ENCODE assay signal across 14 cellular contexts in the genomic region with DNA sequence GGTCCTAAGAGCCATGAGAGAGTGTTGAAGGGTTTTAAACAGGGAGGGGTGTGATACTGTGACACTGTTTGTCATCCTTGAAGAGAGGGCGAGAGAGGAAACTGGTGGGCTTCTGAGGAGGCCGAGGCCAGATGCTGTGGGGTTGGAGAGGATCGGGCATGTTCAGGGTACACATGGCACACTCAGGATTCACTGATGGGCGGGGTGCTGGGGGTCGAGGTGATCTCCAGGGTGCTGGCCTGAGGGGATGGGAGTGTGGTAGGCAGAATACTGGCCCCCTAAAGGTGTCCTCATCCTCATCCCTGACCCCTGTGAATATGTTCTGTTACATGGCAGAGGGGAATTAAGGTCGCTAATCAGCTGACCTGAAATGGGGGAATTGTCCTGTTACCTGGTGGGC. TPM values are rescaled to one million over a fixed set of nuclear protein-coding genes. Genes with fewer than 3 reads are reported as not detected.
A peak's percentile ranks its signal among the peaks of the same experiment; 100 is the strongest.
DNase-seq lines count a peak whose midpoint lies in the region; ATAC-seq lines count a peak whose summit lies in the region.
"Had no signal": no experiment of that assay in that cellular context is flagged by ENCODE, and none has a peak within 500 bp of the region (broad histone marks: within the 10 kb centered on the region; RNA-seq: fewer than 3 reads in every experiment).

No MANE protein-coding gene starts in this region.

- H3K9ac ChIP-seq in iPS-15b (ENCODE audit: low read depth, low read length), result peak overlapping the region; percentile 17

- H3K27ac Mint-ChIP-seq in T-helper 1 cell treated with Interleukin-12 subunit alpha and Interleukin-12 subunit beta and Interleukin-4 antibody, amounts not matched to agents 30 μg/mL and 1 μg/mL, for 36 hours, result peak overlapping the region; percentile 55
- H3K27ac Mint-ChIP-seq in activated CD4-positive, alpha-beta memory T cell treated with anti-CD3 and anti-CD28 coated beads for 36 hours, result peak overlapping the region; percentile 92
- peak overlapping the region; percentile 93 for H3K27ac Mint-ChIP-seq in stimulated activated effector memory CD8-positive, alpha-beta T cell treated with anti-CD3 and anti-CD28 coated beads, Interleukin-12 subunit alpha, Interleukin-12 subunit beta, amount 100 ng/mL, for 72 hours
- H3K27ac Mint-ChIP-seq: mesothelial cell of epicardium had no signal

- H3K4me3 ChIP-seq in iPS-15b (ENCODE audit: low read depth, low read length), result no peak overlapping the region
- H3K4me3 ChIP-seq: testis had no signal

- peaks cover 43% of the 10 kb centered on the region for H3K4me1 Mint-ChIP-seq in T-helper 1 cell treated with Interleukin-12 subunit alpha and Interleukin-12 subunit beta and Interleukin-4 antibody, amounts not matched to agents 30 μg/mL and 1 μg/mL, for 36 hours (ENCODE audit: low read depth)
- peaks cover 69% of the 10 kb centered on the region for H3K4me1 Mint-ChIP-seq in activated CD4-positive, alpha-beta memory T cell treated with anti-CD3 and anti-CD28 coated beads for 36 hours (ENCODE audit: low read depth)
- peaks cover 78% of the 10 kb centered on the region for H3K4me1 Mint-ChIP-seq in stimulated activated effector memory CD8-positive, alpha-beta T cell treated with anti-CD3 and anti-CD28 coated beads, Interleukin-12 subunit alpha, Interleukin-12 subunit beta, amount 100 ng/mL, for 72 hours

- DNase-seq in T-helper 1 cell (no peak), NCI-H2196 (lab: John Stamatoyannopoulos, UW; ENCODE audit: unreplicated experiment) (no peak)
- DNase-seq in activated CD4-positive, alpha-beta memory T cell treated with anti-CD3 and anti-CD28 coated beads for 36 hours, result no peak
- no peak for DNase-seq in stimulated activated effector memory CD8-positive, alpha-beta T cell treated with anti-CD3 and anti-CD28 coated beads, Interleukin-12 subunit alpha, Interleukin-12 subunit beta, amount 100 ng/mL, for 72 hours (ENCODE audit: low spot score in 2 of 2)
- DNase-seq: foreskin melanocyte; GDM1; OCI-M1; stimulated activated CD4-positive, alpha-beta T cell treated with anti-CD3 and anti-CD28 coated beads, Interleukin-15, amount 100 ng/mL, for 24 hours; testis had no signal

- no peaks in the 10 kb centered on the region for H3K36me3 ChIP-seq in iPS-15b (ENCODE audit: control insufficient read depth, insufficient read depth, low read length)

- ATAC-seq in stimulated activated effector memory CD8-positive, alpha-beta T cell treated with anti-CD3 and anti-CD28 coated beads, Interleukin-12 subunit alpha, Interleukin-12 subunit beta, amount 100 ng/mL, for 72 hours, result no peak
- ATAC-seq in GM21447 (IDR thresholded peaks at IDR 0.05; ENCODE audit: unreplicated experiment) (no peak), HG02938 (IDR thresholded peaks at IDR 0.05; ENCODE audit: unreplicated experiment) (no peak)

- peaks cover 15% of the 10 kb centered on the region for H3K4me1 ChIP-seq in iPS-15b (ENCODE audit: control insufficient read depth, insufficient read depth, low read length)

- CTCF ChIA-PET in activated CD4-positive, alpha-beta memory T cell treated with anti-CD3 and anti-CD28 coated beads for 36 hours (lab: Charles Lee), result interaction anchor here (1.4 to 3.4 kb wide), 3 partner anchors 10 to 33 kb away, joined by 3 to 22 read pairs (median 5); no protein-coding TSS in a partner anchor

- no peak overlapping the region for H3K4me3 Mint-ChIP-seq in T-helper 1 cell treated with Interleukin-12 subunit alpha and Interleukin-12 subunit beta and Interleukin-4 antibody, amounts not matched to agents 30 μg/mL and 1 μg/mL, for 36 hours
- no peak overlapping the region for H3K4me3 Mint-ChIP-seq in activated CD4-positive, alpha-beta memory T cell treated with anti-CD3 and anti-CD28 coated beads for 36 hours
- peak overlapping the region; percentile 69 for H3K4me3 Mint-ChIP-seq in stimulated activated effector memory CD8-positive, alpha-beta T cell treated with anti-CD3 and anti-CD28 coated beads, Interleukin-12 subunit alpha, Interleukin-12 subunit beta, amount 100 ng/mL, for 72 hours
- H3K4me3 Mint-ChIP-seq: mesothelial cell of epicardium had no signal

- no peaks in the 10 kb centered on the region for H3K9me3 Mint-ChIP-seq in T-helper 1 cell treated with Interleukin-12 subunit alpha and Interleukin-12 subunit beta and Interleukin-4 antibody, amounts not matched to agents 30 μg/mL and 1 μg/mL, for 36 hours
- H3K9me3 Mint-ChIP-seq in activated CD4-positive, alpha-beta memory T cell treated with anti-CD3 and anti-CD28 coated beads for 36 hours, result no peaks in the 10 kb centered on the region
- no peaks in the 10 kb centered on the region for H3K9me3 Mint-ChIP-seq in stimulated activated effector memory CD8-positive, alpha-beta T cell treated with anti-CD3 and anti-CD28 coated beads, Interleukin-12 subunit alpha, Interleukin-12 subunit beta, amount 100 ng/mL, for 72 hours
- H3K9me3 Mint-ChIP-seq: mesothelial cell of epicardium had no signal

- H3K27me3 Mint-ChIP-seq in T-helper 1 cell treated with Interleukin-12 subunit alpha and Interleukin-12 subunit beta and Interleukin-4 antibody, amounts not matched to agents 30 μg/mL and 1 μg/mL, for 36 hours (ENCODE audit: low read depth), result no peaks in the 10 kb centered on the region
- no peaks in the 10 kb centered on the region for H3K27me3 Mint-ChIP-seq in activated CD4-positive, alpha-beta memory T cell treated with anti-CD3 and anti-CD28 coated beads for 36 hours

- intact Hi-C loops in activated CD4-positive, alpha-beta memory T cell treated with anti-CD3 and anti-CD28 coated beads for 36 hours (cut with micrococcal nuclease), result no loop called here

- H3K36me3 Mint-ChIP-seq in T-helper 1 cell treated with Interleukin-12 subunit alpha and Interleukin-12 subunit beta and Interleukin-4 antibody, amounts not matched to agents 30 μg/mL and 1 μg/mL, for 36 hours (ENCODE audit: low read depth), result peaks cover 16% of the 10 kb centered on the region
- H3K36me3 Mint-ChIP-seq in activated CD4-positive, alpha-beta memory T cell treated with anti-CD3 and anti-CD28 coated beads for 36 hours, result peaks cover 4% of the 10 kb centered on the region
- peaks cover 75% of the 10 kb centered on the region for H3K36me3 Mint-ChIP-seq in stimulated activated effector memory CD8-positive, alpha-beta T cell treated with anti-CD3 and anti-CD28 coated beads, Interleukin-12 subunit alpha, Interleukin-12 subunit beta, amount 100 ng/mL, for 72 hours
- H3K36me3 Mint-ChIP-seq: mesothelial cell of epicardium had no signal

- H3K27me3 ChIP-seq in iPS-15b (ENCODE audit: control insufficient read depth, insufficient read depth, low read length), result no peaks in the 10 kb centered on the region
- H3K27me3 ChIP-seq: testis had no signal

- H3K9me3 ChIP-seq in iPS-15b (ENCODE audit: control insufficient read depth, insufficient read depth, low read length), result no peaks in the 10 kb centered on the region
- H3K9me3 ChIP-seq: testis had no signal

- POLR2A ChIA-PET in activated CD4-positive, alpha-beta memory T cell treated with anti-CD3 and anti-CD28 coated beads for 36 hours (lab: Charles Lee), result interaction anchor here (1.2 kb wide), 1 partner anchor 18 kb away, joined by 3 read pairs; no protein-coding TSS in a partner anchor

RNA-seq across cellular contexts. Expression of gene TBC1D22A, which starts 7.3 kb away (rescaled TPM):
- total RNA-seq in activated CD4-positive, alpha-beta memory T cell treated with anti-CD3 and anti-CD28 coated beads for 36 hours, result 10 to 100 TPM; 33.2 to 34.9 TPM

RNA-seq across cellular contexts. Expression of gene CERK, which starts 31.7 kb away (rescaled TPM):
- total RNA-seq in activated CD4-positive, alpha-beta memory T cell treated with anti-CD3 and anti-CD28 coated beads for 36 hours, result 10 to 100 TPM; 54.4 to 55.0 TPM
